In the genomic region with DNA sequence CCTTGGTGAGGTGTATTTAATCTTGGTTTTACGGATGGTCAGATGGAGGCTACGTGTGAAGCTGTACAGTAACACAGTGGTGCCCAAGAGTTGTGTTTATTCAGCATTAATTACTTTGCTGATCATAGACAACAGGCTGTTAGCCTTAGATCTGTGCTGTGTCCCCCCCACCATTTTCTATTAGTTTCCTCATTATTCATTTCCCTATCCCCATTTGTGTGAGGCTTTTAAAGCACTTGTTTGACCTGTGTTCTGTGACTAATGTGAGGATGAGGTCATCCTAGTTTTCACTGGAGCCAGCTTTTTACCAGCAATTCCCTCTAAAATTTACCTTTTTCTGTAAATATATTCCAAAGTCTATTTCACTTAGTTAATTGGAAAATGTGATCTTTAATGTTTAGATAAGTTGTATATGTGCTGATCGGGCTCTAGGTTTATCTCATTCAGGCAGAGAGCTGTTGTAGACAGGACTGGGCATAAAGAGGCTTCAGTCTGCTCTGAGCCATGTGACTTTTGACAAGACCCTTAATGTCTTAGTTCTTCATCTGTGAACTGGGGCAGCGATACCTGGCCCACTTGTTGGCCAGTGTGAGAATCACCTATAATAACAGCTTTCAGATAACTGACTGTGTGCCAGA, we compare ENCODE assay signal across 1 cellular context.
TF ChIP-seq lines count a peak whose summit lies in the region.

No MANE protein-coding gene starts in this region.

TF ChIP-seq in A549, 52 proteins besides CTCF, POLR2A, EP300 and RAD21:
- TF ChIP-seq MAFK (IDR thresholded peaks at IDR 0.05; ENCODE audit: partially characterized antibody): peak; percentile 6
- TF ChIP-seq NPAS2 (CRISPR knock-in tag; IDR thresholded peaks at IDR 0.05; ENCODE audit: borderline replicate concordance): no peak
